ENCODE assay signal across 1 cellular context in genomic region chr10:5446390-5446926, GRCh38.
TF ChIP-seq lines count a peak whose summit lies in the region.

No MANE protein-coding gene starts in this region.

TF ChIP-seq in HepG2, 621 proteins besides CTCF, POLR2A, EP300 and RAD21 (continued from another document and continues in another):
- TF ChIP-seq ARID5B (CRISPR knock-in tag; IDR thresholded peaks at IDR 0.05) (peak; percentile 82), FOXJ3 (CRISPR knock-in tag; IDR thresholded peaks at IDR 0.05; ENCODE audit: borderline replicate concordance) (peak; percentile 55; the same call in 1 of the 2 replicates), ZFX (CRISPR knock-in tag; IDR thresholded peaks at IDR 0.05; ENCODE audit: low read depth) (peak; percentile 80), PRPF4 (IDR thresholded peaks at IDR 0.05; ENCODE audit: low read depth, low read length, poor library complexity, severe bottlenecking) (no peak), SIX1 (CRISPR knock-in tag; IDR thresholded peaks at IDR 0.05; ENCODE audit: borderline replicate concordance) (0 out of 2 replicates have a peak, but pooled peaks have one; percentile 24), SIN3B (IDR thresholded peaks at IDR 0.05; ENCODE audit: low read length) (peak; percentile 61; the same call in 1 of the 2 replicates), NBN (conservative IDR thresholded peaks at IDR 0.05) (no peak), ZNF841 (CRISPR knock-in tag; IDR thresholded peaks at IDR 0.05; ENCODE audit: borderline replicate concordance) (no peak), XBP1 (CRISPR knock-in tag; IDR thresholded peaks at IDR 0.05) (no peak), ATM (IDR thresholded peaks at IDR 0.05; ENCODE audit: borderline replicate concordance) (no peak), ZNF543 (CRISPR knock-in tag; IDR thresholded peaks at IDR 0.05) (peak; percentile 69; the same call in 1 of the 2 replicates), ZFP41 (CRISPR knock-in tag; IDR thresholded peaks at IDR 0.05; ENCODE audit: borderline replicate concordance) (no peak; the same call in 1 of the 2 replicates), ARNT (IDR thresholded peaks at IDR 0.05) (no peak), PHF20 (CRISPR knock-in tag; IDR thresholded peaks at IDR 0.05) (no peak), ZIK1 (CRISPR knock-in tag; IDR thresholded peaks at IDR 0.05; ENCODE audit: borderline replicate concordance, low read depth) (peak; percentile 82), HNF1B (CRISPR knock-in tag; IDR thresholded peaks at IDR 0.05) (peak; percentile 90), YY1 (IDR thresholded peaks at IDR 0.05; ENCODE audit: insufficient read depth, insufficient replicate concordance, low read depth, low read length) (peak; percentile 76), ZNF414 (CRISPR knock-in tag; IDR thresholded peaks at IDR 0.05) (no peak), ZNF770 (CRISPR knock-in tag; IDR thresholded peaks at IDR 0.05) (no peak), ZFP82 (CRISPR knock-in tag; IDR thresholded peaks at IDR 0.05; ENCODE audit: borderline replicate concordance) (no peak), NFYC (CRISPR knock-in tag; IDR thresholded peaks at IDR 0.05) (peak; percentile 46), ZNF670 (CRISPR knock-in tag; IDR thresholded peaks at IDR 0.05; ENCODE audit: borderline replicate concordance) (peak; percentile 68; the same call in 1 of the 2 replicates), KDM5A (IDR thresholded peaks at IDR 0.05; ENCODE audit: borderline replicate concordance, low read length) (peak; percentile 37; the same call in 1 of the 2 replicates), ZNF737 (CRISPR knock-in tag; IDR thresholded peaks at IDR 0.05; ENCODE audit: borderline replicate concordance) (no peak), TGIF2 (CRISPR knock-in tag; IDR thresholded peaks at IDR 0.05) (peak; percentile 91; the same call in 1 of the 2 replicates), IKZF1 (IDR thresholded peaks at IDR 0.05) (no peak), ZNF318 (CRISPR knock-in tag; IDR thresholded peaks at IDR 0.05) (0 out of 2 replicates have a peak, but pooled peaks have one; percentile 53), KLF9 (CRISPR knock-in tag; IDR thresholded peaks at IDR 0.05; ENCODE audit: low read depth) (0 out of 2 replicates have a peak, but pooled peaks have one; percentile 83), SRSF4 (IDR thresholded peaks at IDR 0.05; ENCODE audit: low read depth, low read length, poor library complexity, severe bottlenecking) (no peak), ZSCAN21 (CRISPR knock-in tag; IDR thresholded peaks at IDR 0.05; ENCODE audit: borderline replicate concordance) (peak; percentile 85; the same call in 1 of the 2 replicates), MXI1 (IDR thresholded peaks at IDR 0.05; ENCODE audit: borderline replicate concordance, low read depth, low read length) (peak; percentile 98; the same call in 2 of the 3 replicates), THAP11 (CRISPR knock-in tag; IDR thresholded peaks at IDR 0.05) (peak; percentile 82), TEAD3 (CRISPR knock-in tag; optimal IDR thresholded peaks at IDR 0.05; ENCODE audit: borderline replicate concordance) (peak; percentile 86), NR2F6 (IDR thresholded peaks at IDR 0.05) (0 out of 2 replicates have a peak, but pooled peaks have one; percentile 11), NR2F6 (CRISPR knock-in tag; IDR thresholded peaks at IDR 0.05) (peak; percentile 84), ATRX (CRISPR knock-in tag; IDR thresholded peaks at IDR 0.05; ENCODE audit: borderline replicate concordance) (0 out of 2 replicates have a peak, but pooled peaks have one; percentile 49), MTF2 (CRISPR knock-in tag; IDR thresholded peaks at IDR 0.05; ENCODE audit: borderline replicate concordance) (no peak), ZMYM2 (CRISPR knock-in tag; IDR thresholded peaks at IDR 0.05) (no peak), ZNF546 (CRISPR knock-in tag; conservative IDR thresholded peaks at IDR 0.05) (no peak; the same call in 1 of the 2 replicates), SNAI1 (CRISPR knock-in tag; IDR thresholded peaks at IDR 0.05; ENCODE audit: borderline replicate concordance) (0 out of 2 replicates have a peak, but pooled peaks have one; percentile 35), PAF1 (CRISPR knock-in tag; IDR thresholded peaks at IDR 0.05) (no peak), ZC3H13 (CRISPR knock-in tag; IDR thresholded peaks at IDR 0.05) (no peak), REPIN1 (CRISPR knock-in tag; IDR thresholded peaks at IDR 0.05; ENCODE audit: borderline replicate concordance, low read depth) (peak; percentile 94; the same call in 1 of the 2 replicates), NFKB2 (CRISPR knock-in tag; IDR thresholded peaks at IDR 0.05; ENCODE audit: borderline replicate concordance) (peak; percentile 96), ZNF703 (CRISPR knock-in tag; IDR thresholded peaks at IDR 0.05; ENCODE audit: borderline replicate concordance) (no peak), SALL1 (CRISPR knock-in tag; IDR thresholded peaks at IDR 0.05) (peak; percentile 96), ZNF792 (CRISPR knock-in tag; IDR thresholded peaks at IDR 0.05) (peak; percentile 98), ELF1 (CRISPR knock-in tag; IDR thresholded peaks at IDR 0.05) (peak; percentile 63), RFX1 (IDR thresholded peaks at IDR 0.05) (no peak), LCORL (IDR thresholded peaks at IDR 0.05) (no peak), LCORL (CRISPR knock-in tag; IDR thresholded peaks at IDR 0.05) (peak; percentile 74), ZNF510 (CRISPR knock-in tag; IDR thresholded peaks at IDR 0.05; ENCODE audit: low read depth) (peak; percentile 66; the same call in 1 of the 2 replicates), MYPOP (CRISPR knock-in tag; IDR thresholded peaks at IDR 0.05) (peak; percentile 79), MATR3 (CRISPR knock-in tag; IDR thresholded peaks at IDR 0.05) (no peak), ZNF782 (CRISPR knock-in tag; IDR thresholded peaks at IDR 0.05; ENCODE audit: borderline replicate concordance) (peak; percentile 86; the same call in 1 of the 2 replicates)
